In genomic region chr19:48645652-48646191, GRCh38 we compare ENCODE assay signal across 8 cellular contexts. TPM values are rescaled to one million over a fixed set of nuclear protein-coding genes. Genes with fewer than 3 reads are reported as not detected.
DNase-seq lines count a peak whose midpoint lies in the region; ATAC-seq and TF ChIP-seq lines count a peak whose summit lies in the region.

TSS of gene CA11 (minus strand) at chr19:48646187. CDS start at chr19:48645632, 555 bp downstream.

- H3K4me3 Mint-ChIP-seq in natural killer cell treated with Interleukin-12 subunit alpha and Interleukin-12 subunit beta and Interleukin-15 and Interleukin-18, amount 100 ng/mL, for 72 hours = peak within 1 kb of the TSS; percentile 97

- H3K27ac Mint-ChIP-seq in natural killer cell treated with Interleukin-12 subunit alpha and Interleukin-12 subunit beta and Interleukin-15 and Interleukin-18, amount 100 ng/mL, for 72 hours = peak within 1 kb of the TSS; percentile 76 to 89

- H3K27me3 Mint-ChIP-seq in natural killer cell treated with Interleukin-12 subunit alpha and Interleukin-12 subunit beta and Interleukin-15 and Interleukin-18, amount 100 ng/mL, for 72 hours = no peaks in the 10 kb centered on the region

- WGBS in esophagus, 2 donors = 1% methylated on average over 9 of the region's 9 CpGs

- H3K36me3 Mint-ChIP-seq in natural killer cell treated with Interleukin-12 subunit alpha and Interleukin-12 subunit beta and Interleukin-15 and Interleukin-18, amount 100 ng/mL, for 72 hours = no peaks in the 10 kb centered on the region

- H3K36me3 ChIP-seq in RWPE2 (ENCODE audit: low read depth) (no peaks in the 10 kb centered on the region), esophagus (ENCODE audit: control insufficient read depth in 2 of 2, insufficient read depth in 2 of 2, low read length in 1 of 2) (no peaks in the 10 kb centered on the region)

- H3K4me3 ChIP-seq in RWPE2 (ENCODE audit: severe bottlenecking) (peak within 1 kb of the TSS; percentile 34), esophagus (ENCODE audit: low read depth in 1 of 2, low read length in 2 of 2) (peak within 1 kb of the TSS; percentile 51 to 57)

- no peaks in the 10 kb centered on the region for H3K9me3 Mint-ChIP-seq in natural killer cell treated with Interleukin-12 subunit alpha and Interleukin-12 subunit beta and Interleukin-15 and Interleukin-18, amount 100 ng/mL, for 72 hours

- peak within 1 kb of the TSS; percentile 26 for H3K27ac ChIP-seq in RWPE2 (ENCODE audit: poor library complexity, severe bottlenecking)
- H3K27ac ChIP-seq in esophagus (ENCODE audit: low read depth in 2 of 2, low read length in 1 of 2) = peak within 1 kb of the TSS; percentile 76 to 79

- DNase-seq in NCI-H2029 treated with DMSO at 0.1 percent for 48 hours (lab: John Stamatoyannopoulos, UW) = peak; percentile 53
- DNase-seq in NCI-H2029 (lab: John Stamatoyannopoulos, UW) = no peak
- no peak for DNase-seq in RWPE2 (ENCODE audit: low spot score)
- no peak for DNase-seq in natural killer cell treated with Interleukin-12 subunit alpha and Interleukin-12 subunit beta and Interleukin-15 and Interleukin-18, amount 100 ng/mL, for 72 hours (ENCODE audit: low spot score)
- DNase-seq in SKM-1 (lab: John Stamatoyannopoulos, UW; ENCODE audit: unreplicated experiment) = no peak

- no peaks in the 10 kb centered on the region for H3K27me3 ChIP-seq in RWPE2 (ENCODE audit: insufficient read depth, poor library complexity, severe bottlenecking)
- H3K27me3 ChIP-seq in esophagus (ENCODE audit: control insufficient read depth in 1 of 2, insufficient read depth in 2 of 2, low read length in 2 of 2) = no peaks in the 10 kb centered on the region

- H3K4me1 ChIP-seq in RWPE2 (ENCODE audit: insufficient read depth, poor library complexity, severe bottlenecking) (peaks cover 9% of the 10 kb centered on the region), esophagus (ENCODE audit: control insufficient read depth in 2 of 2, insufficient read depth in 2 of 2, low read length in 1 of 2) (peaks cover 0 to 7% of the 10 kb centered on the region in 2 donors)

- no peak for TF ChIP-seq CTCF in RWPE2 (IDR thresholded peaks at IDR 0.05; ENCODE audit: poor library complexity, severe bottlenecking)

- peak; percentile 17 for ATAC-seq in RWPE2 (ENCODE audit: low read depth)
- no peak for ATAC-seq in natural killer cell treated with Interleukin-12 subunit alpha and Interleukin-12 subunit beta and Interleukin-15 and Interleukin-18, amount 100 ng/mL, for 72 hours
- no peak for ATAC-seq in HG02642 (IDR thresholded peaks at IDR 0.05; ENCODE audit: poor library complexity, unreplicated experiment)
- ATAC-seq in GM21381 (IDR thresholded peaks at IDR 0.05; ENCODE audit: unreplicated experiment) = no peak

- H3K9me3 ChIP-seq in RWPE2 (ENCODE audit: severe bottlenecking) = no peaks in the 10 kb centered on the region
- no peaks in the 10 kb centered on the region for H3K9me3 ChIP-seq in esophagus (ENCODE audit: control insufficient read depth in 2 of 2, insufficient read depth in 1 of 2, low read depth in 1 of 2, low read length in 1 of 2)

- H3K4me1 Mint-ChIP-seq in natural killer cell treated with Interleukin-12 subunit alpha and Interleukin-12 subunit beta and Interleukin-15 and Interleukin-18, amount 100 ng/mL, for 72 hours (ENCODE audit: low read depth in 2 of 2) = peaks cover 29 to 33% of the 10 kb centered on the region in 2 donors

RNA-seq across cellular contexts. Expression of gene CA11, which starts in this region (rescaled TPM):
- 10 to 100 TPM in 1 of 2 donors, 1 to 10 TPM in 1; 6.8 to 12.7 TPM for polyA plus RNA-seq in esophagus
- 1 to 10 TPM; 4.7 to 4.9 TPM for total RNA-seq in natural killer cell treated with Interleukin-12 subunit alpha and Interleukin-12 subunit beta and Interleukin-15 and Interleukin-18, amount 100 ng/mL, for 72 hours
